6 cellular contexts compared by ENCODE assay signal in genomic region chr10:103681617-103682016, GRCh38.
DNase-seq lines count a peak whose midpoint lies in the region; TF ChIP-seq lines count a peak whose summit lies in the region.
"Not testable (repeated sequence)": the region's sequence is repeated elsewhere in the genome, so short reads cannot be mapped to it uniquely, and the experiment has no call there.

No MANE protein-coding gene starts in this region.

- H3K4me1 ChIP-seq in HEK293 (ENCODE audit: control insufficient read depth, insufficient read depth, low read length), result not testable (repeated sequence)
- peaks cover 64% of the 10 kb centered on the region for H3K4me1 ChIP-seq in adipocyte (ENCODE audit: control insufficient read depth, insufficient read depth, low read length)
- H3K4me1 ChIP-seq in esophagus squamous epithelium, result peaks cover 0 to 67% (median 40%) of the 10 kb centered on the region in 3 donors
- H3K4me1 ChIP-seq in tibial nerve, result peaks cover 0 to 94% (median 47%) of the 10 kb centered on the region in 4 donors

- H3K36me3 ChIP-seq in HEK293 (ENCODE audit: control insufficient read depth in 2 of 2, insufficient read depth in 1 of 2, low read length in 2 of 2); adipocyte (ENCODE audit: control insufficient read depth, insufficient read depth, low read length, severe bottlenecking); tibial nerve: not testable (repeated sequence)
- H3K36me3 ChIP-seq in esophagus squamous epithelium, result peaks cover 0 to 48% (median 0%) of the 10 kb centered on the region in 3 donors

- peaks cover 40% of the 10 kb centered on the region for H3K4me1 Mint-ChIP-seq in dendritic cell treated with granulocyte-macrophage colony-stimulating factor and Interleukin-4, amounts not matched to agents 40 ng/mL and 50 ng/mL, for 4 days (ENCODE audit: low read depth)

- not testable (repeated sequence) for H3K4me3 Mint-ChIP-seq in dendritic cell treated with granulocyte-macrophage colony-stimulating factor and Interleukin-4, amounts not matched to agents 40 ng/mL and 50 ng/mL, for 4 days

- peak overlapping the region; percentile 19 for H3K9ac ChIP-seq in adipocyte (ENCODE audit: low read length)

- not testable (repeated sequence) for TF ChIP-seq POLR2A in esophagus squamous epithelium (IDR thresholded peaks at IDR 0.05); tibial nerve (IDR thresholded peaks at IDR 0.05)

- not testable (repeated sequence) for H3K9me3 ChIP-seq in HEK293 (ENCODE audit: control insufficient read depth, insufficient read depth, low read depth, low read length); adipocyte (ENCODE audit: control insufficient read depth, low read length); esophagus squamous epithelium; tibial nerve

- CTCF ChIA-PET in HEK293 (lab: Yijun Ruan, JAX), result interaction anchor here (0.9 kb wide), 1 partner anchor 9 kb away, joined by 3 read pairs; no protein-coding TSS in a partner anchor

- peaks cover 17% of the 10 kb centered on the region for H3K27me3 Mint-ChIP-seq in dendritic cell treated with granulocyte-macrophage colony-stimulating factor and Interleukin-4, amounts not matched to agents 40 ng/mL and 50 ng/mL, for 4 days

- H3K36me3 Mint-ChIP-seq in dendritic cell treated with granulocyte-macrophage colony-stimulating factor and Interleukin-4, amounts not matched to agents 40 ng/mL and 50 ng/mL, for 4 days (ENCODE audit: low read depth), result not testable (repeated sequence)

- H3K27me3 ChIP-seq in adipocyte (replicated peaks; ENCODE audit: control insufficient read depth, insufficient read depth, low read length); esophagus squamous epithelium; tibial nerve: not testable (repeated sequence)

- DNase-seq in adipocyte (ENCODE audit: low read depth); esophagus squamous epithelium (lab: John Stamatoyannopoulos, UW); tibial nerve (ENCODE audit: low spot score in 2 of 2): not testable (repeated sequence)

- not testable (repeated sequence) for TF ChIP-seq CTCF in HEK293 (tag by site-specific recombination; IDR thresholded peaks at IDR 0.05); esophagus squamous epithelium (IDR thresholded peaks at IDR 0.05); tibial nerve (IDR thresholded peaks at IDR 0.05)

- 94 to 95% methylated on average over 5 to 11 of the region's 16 CpGs for WGBS in esophagus squamous epithelium, 2 donors
- 89 to 95% methylated on average over 16 of the region's 16 CpGs for WGBS in tibial nerve, 2 donors

- not testable (repeated sequence) for TF ChIP-seq EP300 in tibial nerve (IDR thresholded peaks at IDR 0.05)

- intact Hi-C loops in dendritic cell treated with granulocyte-macrophage colony-stimulating factor and Interleukin-4, amounts not matched to agents 40 ng/mL and 50 ng/mL, for 4 days (cut with micrococcal nuclease), result not testable (repeated sequence)
- intact Hi-C loops in esophagus squamous epithelium (cut with DNase I), result loop anchor here (5.0 kb wide), 1 partner anchor 79 kb away; no protein-coding TSS in a partner anchor

- POLR2A ChIA-PET in HEK293 (lab: Yijun Ruan, JAX), result not testable (repeated sequence)

- H3K4me3 ChIP-seq in HEK293 (ENCODE audit: low read depth, low read length); adipocyte (ENCODE audit: low read length); esophagus squamous epithelium; skin epidermis; tibial nerve: not testable (repeated sequence)

- H3K9me3 Mint-ChIP-seq in dendritic cell treated with granulocyte-macrophage colony-stimulating factor and Interleukin-4, amounts not matched to agents 40 ng/mL and 50 ng/mL, for 4 days, result not testable (repeated sequence)

- not testable (repeated sequence) for H3K27ac ChIP-seq in HEK293 (ENCODE audit: extremely low read depth, low read depth, low read length)
- H3K27ac ChIP-seq in esophagus squamous epithelium (peak overlapping the region in 3 of 4 donors; percentile 42 to 87 (median 62)), skin epidermis (peak overlapping the region in 15 of 21 experiments; percentile 0 to 95 (median 49)), tibial nerve (peak overlapping the region in 3 of 4 donors; percentile 65 to 97 (median 97))

- peak overlapping the region; percentile 25 for H3K27ac Mint-ChIP-seq in dendritic cell treated with granulocyte-macrophage colony-stimulating factor and Interleukin-4, amounts not matched to agents 40 ng/mL and 50 ng/mL, for 4 days

TF ChIP-seq in HEK293, 187 proteins besides CTCF, POLR2A, EP300 and RAD21:
- 0 out of 2 replicates have a peak, but pooled peaks have one; percentile 47 for TF ChIP-seq ZBTB20 (tag by site-specific recombination; IDR thresholded peaks at IDR 0.05)
